17 cellular contexts compared by ENCODE assay signal in genomic region chr2:51301376-51301775, GRCh38.
DNase-seq lines count a peak whose midpoint lies in the region; ATAC-seq and TF ChIP-seq lines count a peak whose summit lies in the region.
"Had no signal": no experiment of that assay in that cellular context is flagged by ENCODE, and none has a peak within 500 bp of the region (broad histone marks: within the 10 kb centered on the region; RNA-seq: fewer than 3 reads in every experiment).

No MANE protein-coding gene starts in this region.

- H3K4me3 ChIP-seq in ACC112 (ENCODE audit: low read depth, low read length) (no peak overlapping the region), IMR-90 (ENCODE audit: insufficient read depth, low read depth, low read length) (no peak overlapping the region), epithelial cell of esophagus (ENCODE audit: low read length) (no peak overlapping the region), osteoblast (ENCODE audit: insufficient read depth, low read length) (no peak overlapping the region), smooth muscle cell (no peak overlapping the region)
- H3K4me3 ChIP-seq: A549, BLaER1, GM12878, HAP-1 had no signal

- H2BK15ac ChIP-seq in IMR-90 (ENCODE audit: low read depth, low read length), result no peak overlapping the region

- H3K9me3 ChIP-seq in IMR-90 (ENCODE audit: control insufficient read depth, insufficient read depth, low read length), result no peaks in the 10 kb centered on the region
- H3K9me3 ChIP-seq in osteoblast (ENCODE audit: low read depth, low read length), result no peaks in the 10 kb centered on the region
- H3K9me3 ChIP-seq in smooth muscle cell (replicated peaks; ENCODE audit: low read depth), result no peaks in the 10 kb centered on the region
- H3K9me3 ChIP-seq: A549, BLaER1, HAP-1 had no signal

- H2BK120ac ChIP-seq in IMR-90 (ENCODE audit: low read depth, low read length), result no peak overlapping the region

- no peak overlapping the region for H3K23ac ChIP-seq in IMR-90 (ENCODE audit: low read depth, low read length)

- H3K36me3 ChIP-seq in ACC112 (ENCODE audit: insufficient read depth, low read length), result no peaks in the 10 kb centered on the region
- no peaks in the 10 kb centered on the region for H3K36me3 ChIP-seq in IMR-90 (ENCODE audit: control insufficient read depth, insufficient read depth, low read length)
- no peaks in the 10 kb centered on the region for H3K36me3 ChIP-seq in osteoblast (ENCODE audit: insufficient read depth, low read length)
- H3K36me3 ChIP-seq in smooth muscle cell (ENCODE audit: low read depth), result no peaks in the 10 kb centered on the region
- H3K36me3 ChIP-seq: BLaER1, HAP-1 had no signal

- H4K20me1 ChIP-seq in IMR-90 (ENCODE audit: insufficient read depth, low read length) (no peaks in the 10 kb centered on the region), osteoblast (ENCODE audit: insufficient read depth, low read length) (no peaks in the 10 kb centered on the region), smooth muscle cell (ENCODE audit: low read depth) (no peaks in the 10 kb centered on the region)
- H4K20me1 ChIP-seq: BLaER1 had no signal

- no peak for TF ChIP-seq RAD21 in IMR-90 (IDR thresholded peaks at IDR 0.05; ENCODE audit: low read length)

- ATAC-seq in IMR-90 (ENCODE audit: low read depth), result peak; percentile 49
- no peak for ATAC-seq in HG03097 (IDR thresholded peaks at IDR 0.05; ENCODE audit: low FRiP score, unreplicated experiment)
- ATAC-seq: A549, GM12878 had no signal

- H2AFZ ChIP-seq in ACC112 (ENCODE audit: low read length, unreplicated experiment) (peak overlapping the region; percentile 5), IMR-90 (replicated peaks; ENCODE audit: low read length, poor library complexity) (no peak overlapping the region), osteoblast (ENCODE audit: low read length) (peak overlapping the region; percentile 41), smooth muscle cell (ENCODE audit: low read depth) (no peak overlapping the region)

- no peak overlapping the region for H3K14ac ChIP-seq in IMR-90 (replicated peaks; ENCODE audit: low read depth, low read length)

- H3K4me1 ChIP-seq in ACC112 (ENCODE audit: control insufficient read depth, insufficient read depth, low read length, unreplicated experiment) (peaks cover 6% of the 10 kb centered on the region), IMR-90 (ENCODE audit: control insufficient read depth, insufficient read depth, low read length) (no peaks in the 10 kb centered on the region), osteoblast (ENCODE audit: insufficient read depth, low read length) (no peaks in the 10 kb centered on the region), smooth muscle cell (ENCODE audit: low read depth) (no peaks in the 10 kb centered on the region)
- H3K4me1 ChIP-seq: A549, BLaER1, HAP-1 had no signal

- H4K8ac ChIP-seq in IMR-90 (ENCODE audit: low read depth in 2 of 2, low read length in 2 of 2), result no peak overlapping the region

- H3K4me2 ChIP-seq in IMR-90 (ENCODE audit: low read depth, low read length) (no peak overlapping the region), osteoblast (ENCODE audit: insufficient read depth, low read length) (no peak overlapping the region), smooth muscle cell (no peak overlapping the region)
- H3K4me2 ChIP-seq: A549, BLaER1 had no signal

- POLR2A ChIA-PET in IMR-90 (lab: Charles Lee; ENCODE audit: unreplicated experiment), result no interaction called here

- H2BK5ac ChIP-seq in IMR-90 (ENCODE audit: low read depth, low read length, poor library complexity, severe bottlenecking), result no peak overlapping the region

- TF ChIP-seq CTCF in IMR-90 (conservative IDR thresholded peaks at IDR 0.05; ENCODE audit: low read depth, low read length), result no peak
- no peak for TF ChIP-seq CTCF in epithelial cell of esophagus (IDR thresholded peaks at IDR 0.05; ENCODE audit: insufficient read depth, low read depth, low read length, missing control alignments)
- TF ChIP-seq CTCF in osteoblast (IDR thresholded peaks at IDR 0.05; ENCODE audit: extremely low read depth, low read depth, low read length), result no peak
- TF ChIP-seq CTCF in smooth muscle cell (IDR thresholded peaks at IDR 0.05; ENCODE audit: borderline replicate concordance, insufficient read depth, poor library complexity, severe bottlenecking), result no peak

- no TSS peak for BruUV-seq in IMR-90 (replicated peaks; lab: Mats Ljungman, UMichigan)

- no peaks in the 10 kb centered on the region for H3K79me2 ChIP-seq in ACC112 (ENCODE audit: control insufficient read depth, insufficient read depth, low read length, unreplicated experiment)
- no peaks in the 10 kb centered on the region for H3K79me2 ChIP-seq in osteoblast (ENCODE audit: insufficient read depth, low read length)
- H3K79me2 ChIP-seq in smooth muscle cell (ENCODE audit: low read depth), result no peaks in the 10 kb centered on the region

- TF ChIP-seq POLR2A in IMR-90 (IDR thresholded peaks at IDR 0.05; ENCODE audit: low read depth, low read length), result no peak

- no CpG with 5 or more reads among the region's 4 CpGs for WGBS in IMR-90 (ENCODE audit: extremely low coverage in 2 of 2, insufficient read length in 1 of 2), 2 experiments
- 79% methylated on average over 4 of the region's 4 CpGs for WGBS in smooth muscle cell (ENCODE audit: low lambda C conversion rate)

- H3K56ac ChIP-seq in IMR-90 (ENCODE audit: extremely low read depth, insufficient read depth, low read length), result no peak overlapping the region

- H3K9ac ChIP-seq in IMR-90 (ENCODE audit: low read depth, low read length) (no peak overlapping the region), smooth muscle cell (ENCODE audit: low read depth) (no peak overlapping the region)
- H3K9ac ChIP-seq: BLaER1 had no signal

- dilution Hi-C loops in IMR-90 (cut with HindIII; ENCODE audit: low sequenced_read_pairs, unreplicated experiment), result no loop called here

- H2AK5ac ChIP-seq in IMR-90 (ENCODE audit: low read depth, low read length), result no peak overlapping the region

- intact Hi-C loops in IMR-90 (cut with micrococcal nuclease), result no loop called here

- H3K9me1 ChIP-seq in IMR-90 (ENCODE audit: insufficient read depth, low read length), result no peaks in the 10 kb centered on the region

- H2AK9ac ChIP-seq in IMR-90 (replicated peaks; ENCODE audit: low read depth, low read length, poor library complexity), result no peak overlapping the region

- in situ Hi-C loops in IMR-90 (cut with MboI; ENCODE audit: low sequenced_read_pairs), result no loop called here

- CTCF ChIA-PET in IMR-90 (lab: Yijun Ruan, JAX), result interaction anchor here (0.7 kb wide), 1 partner anchor 91 kb away, joined by 10 read pairs; no protein-coding TSS in a partner anchor

- no peak overlapping the region for H4K91ac ChIP-seq in IMR-90 (ENCODE audit: insufficient read depth, low read depth, low read length)

- no peak overlapping the region for H3K18ac ChIP-seq in IMR-90 (ENCODE audit: low read depth, low read length)

- H2BK20ac ChIP-seq in IMR-90 (ENCODE audit: low read depth, low read length), result no peak overlapping the region

- no peak overlapping the region for H3K4ac ChIP-seq in IMR-90 (ENCODE audit: low read depth, low read length)

- H3K27me3 ChIP-seq in ACC112 (ENCODE audit: insufficient read depth, low read length) (no peaks in the 10 kb centered on the region), IMR-90 (ENCODE audit: control insufficient read depth, insufficient read depth, low read length) (no peaks in the 10 kb centered on the region), osteoblast (ENCODE audit: insufficient read depth, low read length) (no peaks in the 10 kb centered on the region), smooth muscle cell (ENCODE audit: low read depth) (no peaks in the 10 kb centered on the region)
- H3K27me3 ChIP-seq: BLaER1 had no signal

- peak; percentile 21 for DNase-seq in IMR-90
- peak; percentile 4 for DNase-seq in epithelial cell of esophagus (ENCODE audit: low read depth)
- DNase-seq in osteoblast (ENCODE audit: insufficient read length, low spot score, missing footprints), result no peak
- no peak for DNase-seq in smooth muscle cell (lab: John Stamatoyannopoulos, UW; ENCODE audit: unreplicated experiment)
- DNase-seq in activated CD4-positive, alpha-beta T cell treated with anti-CD3 and anti-CD28 coated beads, Interleukin-2, amount 50 U/mL, for 4 hours, result no peak
- DNase-seq: CD4-positive, alpha-beta memory T cell; DMS153; DMS79; GDM1 had no signal

- H3F3A ChIP-seq in smooth muscle cell (ENCODE audit: low read depth), result no peaks in the 10 kb centered on the region

- H3K79me1 ChIP-seq in IMR-90 (ENCODE audit: low read depth in 1 of 2, low read length in 2 of 2), result no peaks in the 10 kb centered on the region

- no peak overlapping the region for H4K5ac ChIP-seq in IMR-90 (ENCODE audit: low read depth, low read length)

- no peak overlapping the region for H3K27ac ChIP-seq in ACC112 (ENCODE audit: low read depth, low read length)
- no peak overlapping the region for H3K27ac ChIP-seq in IMR-90 (ENCODE audit: insufficient read depth, low read length)
- H3K27ac ChIP-seq in osteoblast (ENCODE audit: low read depth, low read length), result no peak overlapping the region
- H3K27ac ChIP-seq in smooth muscle cell (ENCODE audit: low read depth), result no peak overlapping the region
- H3K27ac ChIP-seq: 22Rv1, A549, BLaER1, HL-60 had no signal

TF ChIP-seq in IMR-90, 13 proteins besides CTCF, POLR2A, EP300 and RAD21:
- no peak for TF ChIP-seq MAZ (IDR thresholded peaks at IDR 0.05; ENCODE audit: borderline replicate concordance, low read depth, low read length)

Comparison
In these comparisons a context has a peak if more than half of its experiments do, and no peak if none do; other contexts are left out.
1. H2AFZ ChIP-seq: peak in ACC112 (single experiment) and osteoblast (single experiment); none in IMR-90 (single experiment) and smooth muscle cell (single experiment).
2. DNase-seq: peak in IMR-90 (single experiment) and epithelial cell of esophagus (single experiment); none in osteoblast (single experiment), smooth muscle cell (single experiment) and activated CD4-positive, alpha-beta T cell treated with anti-CD3 and anti-CD28 coated beads, Interleukin-2, amount 50 U/mL, for 4 hours (0 of 2).